In the genomic region with DNA sequence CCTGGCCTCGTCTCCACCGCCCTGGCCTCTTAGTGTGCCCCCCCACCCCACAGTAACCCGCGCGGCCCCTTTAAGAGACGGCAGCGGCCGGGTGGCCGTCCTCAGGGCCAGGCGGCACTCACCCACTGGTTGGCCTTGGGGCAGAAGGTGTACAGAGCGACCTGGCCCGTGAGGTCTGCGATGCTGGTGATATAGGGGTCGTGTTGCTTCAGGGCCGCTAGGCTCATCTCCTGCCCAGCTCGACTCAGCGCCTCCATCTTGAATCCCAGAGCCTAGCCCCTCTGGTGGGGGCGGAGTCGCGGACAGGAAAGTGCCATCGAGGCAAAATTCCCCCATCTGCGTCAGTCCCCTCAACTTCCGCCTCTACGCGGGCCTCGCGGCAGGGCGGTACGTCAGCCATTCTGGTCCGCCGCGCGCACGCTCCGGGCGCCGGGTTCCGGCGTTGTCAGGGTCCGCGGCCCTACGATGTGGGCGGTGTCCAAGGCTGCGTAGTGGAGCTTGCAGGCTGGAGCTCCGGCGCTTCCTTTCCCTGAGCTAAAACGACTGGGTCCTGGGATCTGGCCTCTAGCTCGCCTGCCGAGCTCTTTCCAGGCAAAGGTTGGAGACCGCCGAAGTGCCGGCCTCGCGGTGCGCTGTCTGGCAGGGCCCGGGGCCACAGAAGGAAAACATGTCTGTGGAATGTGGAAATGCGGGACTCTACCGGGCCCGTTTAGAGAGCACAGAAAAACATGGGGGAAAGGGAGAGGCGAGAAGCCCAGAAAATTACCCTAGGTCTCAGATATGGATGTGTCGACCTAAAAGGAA, we compare ENCODE assay signal across 8 cellular contexts. TPM values are rescaled to one million over a fixed set of nuclear protein-coding genes. Genes with fewer than 3 reads are reported as not detected.
DNase-seq lines count a peak whose midpoint lies in the region; ATAC-seq and TF ChIP-seq lines count a peak whose summit lies in the region.

DCP1A (minus strand) TSS at position 283 of the 804 bp plus-strand sequence; CDS start at position 257, 26 bp downstream.

- H3K27me3 Mint-ChIP-seq in dendritic cell treated with granulocyte-macrophage colony-stimulating factor and Interleukin-4, amounts not matched to agents 40 ng/mL and 50 ng/mL, for 4 days, result no peaks in the 10 kb centered on the region

- peaks cover 11 to 45% (median 22%) of the 10 kb centered on the region in 10 experiments; a peak in 19 of 20 replicates for H3K4me1 ChIP-seq in BLaER1 treated with 17β-estradiol and CSF1 and Interleukin-3, amounts not matched to agents 10 nM and 100 nM
- H3K4me1 ChIP-seq in left lung, result peaks cover 9 to 40% of the 10 kb centered on the region in 2 donors

- ATAC-seq in GM19324 (IDR thresholded peaks at IDR 0.05; ENCODE audit: low FRiP score, unreplicated experiment) (peak; percentile 98), HG03469 (IDR thresholded peaks at IDR 0.05; ENCODE audit: unreplicated experiment) (peak; percentile 83), left lung (peak; percentile 97)

- peak within 1 kb of the TSS; percentile 81 to 96 (median 89) for H3K4me3 ChIP-seq in BLaER1 treated with 17β-estradiol and CSF1 and Interleukin-3, amounts not matched to agents 10 nM and 100 nM
- H3K4me3 ChIP-seq in left lung, result peak within 1 kb of the TSS; percentile 71 to 80

- peak within 1 kb of the TSS; percentile 96 for H3K27ac Mint-ChIP-seq in dendritic cell treated with granulocyte-macrophage colony-stimulating factor and Interleukin-4, amounts not matched to agents 40 ng/mL and 50 ng/mL, for 4 days

- no peaks in the 10 kb centered on the region for H3K9me3 Mint-ChIP-seq in dendritic cell treated with granulocyte-macrophage colony-stimulating factor and Interleukin-4, amounts not matched to agents 40 ng/mL and 50 ng/mL, for 4 days

- intact Hi-C loops in dendritic cell treated with granulocyte-macrophage colony-stimulating factor and Interleukin-4, amounts not matched to agents 40 ng/mL and 50 ng/mL, for 4 days (cut with micrococcal nuclease), result loop anchor here (10.0 kb wide), 2 partner anchors 223 to 547 kb away; partner anchors contain the start of gene SELENOK
- intact Hi-C loops in left lung (cut with DNase I), result no loop called here

- H3K27ac ChIP-seq in BLaER1 treated with 17β-estradiol and CSF1 and Interleukin-3, amounts not matched to agents 10 nM and 100 nM, result peak within 1 kb of the TSS; percentile 78 to 97 (median 91)
- H3K27ac ChIP-seq in left lung, result peak within 1 kb of the TSS; percentile 92 to 94

- peaks cover 20 to 28% (median 24%) of the 10 kb centered on the region in 11 experiments for H3K36me3 ChIP-seq in BLaER1 treated with 17β-estradiol and CSF1 and Interleukin-3, amounts not matched to agents 10 nM and 100 nM
- H3K36me3 ChIP-seq in left lung, result peaks cover 0 to 22% of the 10 kb centered on the region in 2 donors

- no peaks in the 10 kb centered on the region for H3K27me3 ChIP-seq in BLaER1 treated with 17β-estradiol and CSF1 and Interleukin-3, amounts not matched to agents 10 nM and 100 nM
- H3K27me3 ChIP-seq in left lung, result no peaks in the 10 kb centered on the region

- peaks cover 32% of the 10 kb centered on the region for H3K36me3 Mint-ChIP-seq in dendritic cell treated with granulocyte-macrophage colony-stimulating factor and Interleukin-4, amounts not matched to agents 40 ng/mL and 50 ng/mL, for 4 days (ENCODE audit: low read depth)

- no peaks in the 10 kb centered on the region for H3K9me3 ChIP-seq in BLaER1 treated with 17β-estradiol and CSF1 and Interleukin-3, amounts not matched to agents 10 nM and 100 nM (replicated peaks in 1 of 11)
- H3K9me3 ChIP-seq in left lung, result no peaks in the 10 kb centered on the region

- peak within 1 kb of the TSS; percentile 78 to 98 (median 95) for H3K9ac ChIP-seq in BLaER1 treated with 17β-estradiol and CSF1 and Interleukin-3, amounts not matched to agents 10 nM and 100 nM

- peak within 1 kb of the TSS; percentile 75 to 94 (median 87) for H3K4me2 ChIP-seq in BLaER1 treated with 17β-estradiol and CSF1 and Interleukin-3, amounts not matched to agents 10 nM and 100 nM

- peak within 1 kb of the TSS; percentile 98 for H3K4me3 Mint-ChIP-seq in dendritic cell treated with granulocyte-macrophage colony-stimulating factor and Interleukin-4, amounts not matched to agents 40 ng/mL and 50 ng/mL, for 4 days

- DNase-seq in NCI-H748 (lab: John Stamatoyannopoulos, UW; ENCODE audit: unreplicated experiment) (peak; percentile 93), left lung (peak; percentile 96 to 98)
- DNase-seq in activated CD4-positive, alpha-beta T cell treated with anti-CD3 and anti-CD28 coated beads, Interleukin-2, amount 50 U/mL, for 1 hour, result peak; percentile 94
- peak; percentile 94 to 96 for DNase-seq in stimulated activated CD4-positive, alpha-beta T cell treated with anti-CD3 and anti-CD28 coated beads, Interleukin-2, amount 100 ng/mL, for 48 hours

- peaks cover 32% of the 10 kb centered on the region for H3K4me1 Mint-ChIP-seq in dendritic cell treated with granulocyte-macrophage colony-stimulating factor and Interleukin-4, amounts not matched to agents 40 ng/mL and 50 ng/mL, for 4 days (ENCODE audit: low read depth)

- H4K20me1 ChIP-seq in BLaER1 treated with 17β-estradiol and CSF1 and Interleukin-3, amounts not matched to agents 10 nM and 100 nM, result peaks cover 0 to 32% (median 13%) of the 10 kb centered on the region in 11 experiments; a peak in 11 of 22 replicates

- no peak for TF ChIP-seq CTCF in left lung (IDR thresholded peaks at IDR 0.05)

RNA-seq across cellular contexts. Expression of gene DCP1A, which starts in this region (rescaled TPM):
- 10 to 100 TPM; 18.7 to 22.2 TPM for total RNA-seq in left lung

Comparison
In these comparisons a context has a peak if more than half of its experiments do, and no peak if none do; other contexts are left out.
1. Peak in every context shown above with its lines: DNase-seq, ATAC-seq, H3K4me3 ChIP-seq and H3K27ac ChIP-seq.